Comparison of ENCODE assay signal across 1 cellular context in the genomic region with DNA sequence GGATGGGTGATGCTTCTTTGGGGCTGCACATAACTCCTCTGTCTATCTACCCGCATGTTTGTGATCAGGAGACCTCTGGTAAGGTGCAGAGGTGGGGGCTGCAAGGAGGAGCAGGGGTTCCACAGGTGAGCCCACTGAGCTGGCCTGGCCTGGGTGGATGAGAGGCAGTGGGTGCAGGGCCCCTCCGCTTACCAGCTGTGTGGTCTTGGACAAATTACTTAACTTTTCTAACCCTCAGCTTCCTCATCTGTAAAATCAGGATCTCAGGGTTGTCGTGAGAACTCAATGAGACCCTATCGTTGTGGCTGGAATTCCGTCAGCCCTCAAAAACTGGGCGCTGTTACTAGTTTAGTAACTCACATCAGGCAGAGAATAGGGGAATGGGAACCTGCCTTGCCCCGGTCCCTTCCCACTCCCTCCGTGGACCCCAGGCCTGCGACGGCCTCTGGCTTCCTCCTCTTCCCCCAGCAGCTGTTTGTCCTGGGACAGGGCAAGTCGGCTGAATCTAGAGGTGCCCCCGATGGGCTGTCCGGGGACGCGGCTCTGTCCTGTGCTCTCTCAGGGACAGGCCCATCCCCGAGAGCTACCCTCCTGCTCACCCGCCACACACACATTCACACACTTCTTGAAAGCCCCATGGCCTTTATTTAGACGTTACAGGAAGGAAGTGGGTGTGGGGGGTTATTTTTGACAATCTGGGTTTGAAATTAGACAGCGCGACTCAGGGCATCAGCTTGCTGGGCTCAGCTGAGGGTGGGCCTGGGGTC.
TF ChIP-seq lines count a peak whose summit lies in the region.

No MANE protein-coding gene starts in this region.

TF ChIP-seq in GM12878, 131 proteins besides CTCF, POLR2A, EP300 and RAD21 (continued from another document and continues in another):
- TF ChIP-seq BCL3 (IDR thresholded peaks at IDR 0.05; ENCODE audit: borderline replicate concordance, insufficient read depth, low read depth, low read length, poor library complexity, severe bottlenecking): peak; percentile 92
- no peak for TF ChIP-seq CEBPZ (IDR thresholded peaks at IDR 0.05; ENCODE audit: low read depth, low read length)
- peak; percentile 60 for TF ChIP-seq RELA (IDR thresholded peaks at IDR 0.05; ENCODE audit: borderline replicate concordance, partially characterized antibody)
- TF ChIP-seq TCF7 (IDR thresholded peaks at IDR 0.05; ENCODE audit: borderline replicate concordance): no peak
- TF ChIP-seq CEBPB (IDR thresholded peaks at IDR 0.05; ENCODE audit: borderline replicate concordance in 1 of 2, low read depth in 2 of 2, low read length in 2 of 2): no peak
- 0 out of 2 replicates have a peak, but pooled peaks have one; percentile 44 for TF ChIP-seq REST (IDR thresholded peaks at IDR 0.05; ENCODE audit: low read depth, low read length)
- peak; percentile 62; the same call in 1 of the 2 replicates for TF ChIP-seq ZNF24 (IDR thresholded peaks at IDR 0.05)
- TF ChIP-seq E4F1 (IDR thresholded peaks at IDR 0.05; ENCODE audit: borderline replicate concordance, partially characterized antibody): no peak
- TF ChIP-seq BMI1 (IDR thresholded peaks at IDR 0.05; ENCODE audit: borderline replicate concordance): no peak
- TF ChIP-seq SMAD1 (IDR thresholded peaks at IDR 0.05; ENCODE audit: low read depth, partially characterized antibody): peak; percentile 14
- no peak for TF ChIP-seq RFX5 (IDR thresholded peaks at IDR 0.05; ENCODE audit: low read depth, low read length)
- TF ChIP-seq SPI1 (IDR thresholded peaks at IDR 0.05; ENCODE audit: borderline replicate concordance, insufficient read depth, low read depth, low read length): no peak
- TF ChIP-seq, protein P1, sequence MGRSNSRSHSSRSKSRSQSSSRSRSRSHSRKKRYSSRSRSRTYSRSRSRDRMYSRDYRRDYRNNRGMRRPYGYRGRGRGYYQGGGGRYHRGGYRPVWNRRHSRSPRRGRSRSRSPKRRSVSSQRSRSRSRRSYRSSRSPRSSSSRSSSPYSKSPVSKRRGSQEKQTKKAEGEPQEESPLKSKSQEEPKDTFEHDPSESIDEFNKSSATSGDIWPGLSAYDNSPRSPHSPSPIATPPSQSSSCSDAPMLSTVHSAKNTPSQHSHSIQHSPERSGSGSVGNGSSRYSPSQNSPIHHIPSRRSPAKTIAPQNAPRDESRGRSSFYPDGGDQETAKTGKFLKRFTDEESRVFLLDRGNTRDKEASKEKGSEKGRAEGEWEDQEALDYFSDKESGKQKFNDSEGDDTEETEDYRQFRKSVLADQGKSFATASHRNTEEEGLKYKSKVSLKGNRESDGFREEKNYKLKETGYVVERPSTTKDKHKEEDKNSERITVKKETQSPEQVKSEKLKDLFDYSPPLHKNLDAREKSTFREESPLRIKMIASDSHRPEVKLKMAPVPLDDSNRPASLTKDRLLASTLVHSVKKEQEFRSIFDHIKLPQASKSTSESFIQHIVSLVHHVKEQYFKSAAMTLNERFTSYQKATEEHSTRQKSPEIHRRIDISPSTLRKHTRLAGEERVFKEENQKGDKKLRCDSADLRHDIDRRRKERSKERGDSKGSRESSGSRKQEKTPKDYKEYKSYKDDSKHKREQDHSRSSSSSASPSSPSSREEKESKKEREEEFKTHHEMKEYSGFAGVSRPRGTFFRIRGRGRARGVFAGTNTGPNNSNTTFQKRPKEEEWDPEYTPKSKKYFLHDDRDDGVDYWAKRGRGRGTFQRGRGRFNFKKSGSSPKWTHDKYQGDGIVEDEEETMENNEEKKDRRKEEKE (IDR thresholded peaks at IDR 0.05): no peak
- TF ChIP-seq ZNF687 (IDR thresholded peaks at IDR 0.05): peak; percentile 93
- peak; percentile 100 for TF ChIP-seq MEF2A (IDR thresholded peaks at IDR 0.05; ENCODE audit: insufficient read depth, low read depth, low read length)
- no peak for TF ChIP-seq GABPA (IDR thresholded peaks at IDR 0.05; ENCODE audit: low read depth)
- TF ChIP-seq WRNIP1 (IDR thresholded peaks at IDR 0.05; ENCODE audit: borderline replicate concordance, low read depth, low read length): 0 out of 2 replicates have a peak, but pooled peaks have one; percentile 32
- TF ChIP-seq NFXL1 (IDR thresholded peaks at IDR 0.05; ENCODE audit: borderline replicate concordance): no peak
- TF ChIP-seq TBL1XR1 (IDR thresholded peaks at IDR 0.05; ENCODE audit: low read depth, low read length): peak; percentile 100
- no peak for TF ChIP-seq BRCA1 (IDR thresholded peaks at IDR 0.05; ENCODE audit: low read depth, low read length)
- no peak for TF ChIP-seq ZZZ3 (IDR thresholded peaks at IDR 0.05; ENCODE audit: control insufficient read depth, insufficient read length, low read depth)
- TF ChIP-seq KAT2A (conservative IDR thresholded peaks at IDR 0.05; ENCODE audit: control insufficient read depth, low read depth, low read length): no peak
- no peak for TF ChIP-seq ATF2 (IDR thresholded peaks at IDR 0.05; ENCODE audit: low read length)
- TF ChIP-seq MYB (IDR thresholded peaks at IDR 0.05; ENCODE audit: borderline replicate concordance, low read depth, low read length): no peak; the same call in 1 of the 2 replicates
- TF ChIP-seq IKZF1 (conservative IDR thresholded peaks at IDR 0.05): no peak
- peak; percentile 7 for TF ChIP-seq PBX3 (IDR thresholded peaks at IDR 0.05; ENCODE audit: insufficient replicate concordance, low read depth, low read length)
- no peak for TF ChIP-seq MTA2 (IDR thresholded peaks at IDR 0.05; ENCODE audit: low read depth)
- no peak for TF ChIP-seq MYC (IDR thresholded peaks at IDR 0.05; ENCODE audit: insufficient read depth, insufficient read length, insufficient replicate concordance, low read length, severe bottlenecking)
- TF ChIP-seq HDAC6 (IDR thresholded peaks at IDR 0.05; ENCODE audit: unreplicated experiment): peak; percentile 60
- TF ChIP-seq CBX3 (IDR thresholded peaks at IDR 0.05; ENCODE audit: borderline replicate concordance, low read depth): no peak
- no peak for TF ChIP-seq ZSCAN29 (IDR thresholded peaks at IDR 0.05)
